ENCODE assay signal across 16 cellular contexts in the genomic region with DNA sequence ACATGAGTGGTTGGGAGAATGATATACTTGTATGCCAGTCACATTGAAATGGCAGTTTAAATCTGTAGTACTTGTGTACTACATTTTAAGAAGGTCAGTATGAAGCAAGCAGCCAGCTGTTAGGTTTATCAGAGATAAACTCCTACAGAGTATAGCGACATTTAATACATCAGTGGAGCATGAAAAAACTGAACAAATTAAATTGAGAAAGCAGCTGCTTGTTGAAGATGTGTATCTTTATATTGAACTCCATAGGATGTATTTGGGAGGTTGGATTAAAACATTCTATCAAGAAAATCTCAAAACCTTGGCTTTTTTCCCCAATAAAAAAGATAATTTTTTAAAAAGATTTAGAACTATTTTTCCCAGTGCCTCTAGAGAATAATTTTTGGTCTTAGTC.
"Had no signal": no experiment of that assay in that cellular context is flagged by ENCODE, and none has a peak within 500 bp of the region (broad histone marks: within the 10 kb centered on the region; RNA-seq: fewer than 3 reads in every experiment).

No MANE protein-coding gene starts in this region.

- ATAC-seq: gastroesophageal sphincter; left lobe of liver; naive thymus-derived CD8-positive, alpha-beta T cell; stimulated activated naive CD8-positive, alpha-beta T cell treated with anti-CD3 and anti-CD28 coated beads, Interleukin-15, Interleukin-2, amounts not matched to agents 100 U/mL and 50 U/mL, for 24 hours had no signal

- H3K27ac ChIP-seq: esophagus squamous epithelium, gastroesophageal sphincter, right atrium auricular region, suprapubic skin, thyroid gland had no signal

- FAIRE-seq: urothelium cell line had no signal

- H3K4me1 ChIP-seq: esophagus squamous epithelium, gastroesophageal sphincter, right atrium auricular region, suprapubic skin, thyroid gland had no signal

- H3K9me3 ChIP-seq: esophagus squamous epithelium, right atrium auricular region, suprapubic skin, thyroid gland had no signal

- H3K27me3 ChIP-seq: esophagus squamous epithelium, gastroesophageal sphincter, right atrium auricular region, suprapubic skin, thyroid gland had no signal

- DNase-seq: dermis blood vessel endothelial cell; esophagus squamous epithelium; foreskin fibroblast; glutamatergic neuron; islet precursor cell; mammary epithelial cell; naive thymus-derived CD8-positive, alpha-beta T cell; stimulated activated CD4-positive, alpha-beta T cell treated with anti-CD3 and anti-CD28 coated beads, Interleukin-2, amount 100 ng/mL, for 48 hours; stimulated activated naive CD8-positive, alpha-beta T cell treated with anti-CD3 and anti-CD28 coated beads, Interleukin-15, Interleukin-2, amounts not matched to agents 100 U/mL and 50 U/mL, for 24 hours; thyroid gland had no signal

- H3K4me3 ChIP-seq: esophagus squamous epithelium, gastroesophageal sphincter, right atrium auricular region, smooth muscle cell, suprapubic skin, thyroid gland had no signal
